In the genomic region with DNA sequence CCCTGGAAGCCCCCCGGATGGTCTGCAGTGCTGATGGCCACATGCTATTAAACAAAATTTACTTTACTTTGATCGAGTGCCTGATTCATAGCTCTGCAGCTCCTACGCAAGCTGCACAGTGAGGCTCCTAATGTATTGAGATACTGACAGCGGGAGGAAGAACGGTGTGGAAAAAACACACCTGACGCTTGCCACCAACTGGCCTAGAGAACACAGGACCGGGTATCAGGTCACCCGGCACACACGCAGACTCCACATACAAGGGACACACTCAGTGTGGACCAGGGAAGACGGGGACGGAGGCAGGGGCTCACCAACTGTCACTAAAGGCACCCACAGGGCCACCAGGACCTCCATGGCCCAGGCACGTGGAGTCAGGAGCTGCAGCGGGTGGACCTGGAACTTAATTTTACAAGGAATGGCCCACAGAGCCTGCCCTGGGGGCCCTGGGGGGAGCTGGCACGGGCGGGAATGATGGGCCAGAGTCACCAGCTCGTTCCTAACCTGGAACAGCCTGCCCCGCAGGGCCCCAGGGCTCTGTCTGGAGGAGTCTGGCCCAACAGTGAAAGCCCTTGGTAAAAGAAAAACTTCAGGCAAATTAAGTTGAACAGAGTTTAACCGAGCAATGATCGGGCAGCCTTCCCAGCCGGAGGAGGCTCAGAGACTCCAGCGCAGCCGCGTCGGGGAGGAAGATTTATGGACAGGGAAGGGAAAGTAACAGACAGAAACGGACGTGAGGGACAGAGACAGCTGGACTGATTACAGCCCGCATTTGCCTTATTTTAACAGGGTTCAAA, we compare ENCODE assay signal across 23 cellular contexts.
DNase-seq lines count a peak whose midpoint lies in the region; ATAC-seq and TF ChIP-seq lines count a peak whose summit lies in the region.
"Had no signal": no experiment of that assay in that cellular context is flagged by ENCODE, and none has a peak within 500 bp of the region (broad histone marks: within the 10 kb centered on the region; RNA-seq: fewer than 3 reads in every experiment).

No MANE protein-coding gene starts in this region.

- no peak overlapping the region for H3K4me3 Mint-ChIP-seq in neural crest cell
- H3K4me3 Mint-ChIP-seq: effector memory CD8-positive, alpha-beta T cell; immature natural killer cell had no signal

- no peaks in the 10 kb centered on the region for H3K9me3 ChIP-seq in left ventricle myocardium inferior (replicated peaks)
- no peaks in the 10 kb centered on the region for H3K9me3 ChIP-seq in testis
- H3K9me3 ChIP-seq: colonic mucosa, left lung, thoracic aorta had no signal

- H3K27me3 ChIP-seq in left ventricle myocardium inferior (ENCODE audit: low read depth): peaks cover 9% of the 10 kb centered on the region
- no peaks in the 10 kb centered on the region for H3K27me3 ChIP-seq in testis
- H3K27me3 ChIP-seq: colonic mucosa, left lung had no signal

- ATAC-seq in GM19455 (IDR thresholded peaks at IDR 0.05; ENCODE audit: unreplicated experiment): no peak
- ATAC-seq in HG03469 (IDR thresholded peaks at IDR 0.05; ENCODE audit: unreplicated experiment): no peak
- ATAC-seq: effector memory CD8-positive, alpha-beta T cell; esophagus mucosa; left lung had no signal

- intact Hi-C loops in left ventricle myocardium inferior (cut with micrococcal nuclease) (no loop called here), testis (cut with DNase I; ENCODE audit: low total_unique reads) (no loop called here)

- DNase-seq in left ventricle myocardium inferior (no peak), neural crest cell (ENCODE audit: low read depth, low spot score) (no peak), testis (no peak)
- DNase-seq in activated CD4-positive, alpha-beta T cell treated with anti-CD3 and anti-CD28 coated beads, Interleukin-2, amount 50 U/mL, for 1 hour: no peak
- DNase-seq: activated CD4-positive, alpha-beta T cell treated with anti-CD3 and anti-CD28 coated beads, Interleukin-2, amount 50 U/mL, for 4 hours; colonic mucosa; effector memory CD8-positive, alpha-beta T cell; EL; foreskin melanocyte; immature natural killer cell; left lung; NCI-H1417 treated with DMSO at 0.1 percent for 48 hours; NCI-H2081 treated with DMSO at 0.1 percent for 48 hours; NCI-H345; NCI-H82; SHP77; stimulated activated naive CD4-positive, alpha-beta T cell treated with Interleukin-2 at 50 U/mL for 16 hours; T-helper 9 cell had no signal

- H3K4me1 ChIP-seq in left ventricle myocardium inferior: peaks cover 5% of the 10 kb centered on the region
- H3K4me1 ChIP-seq in testis: peaks cover 7% of the 10 kb centered on the region
- H3K4me1 ChIP-seq: colonic mucosa, left lung had no signal

- no peaks in the 10 kb centered on the region for H3K36me3 Mint-ChIP-seq in neural crest cell (ENCODE audit: low read depth)
- H3K36me3 Mint-ChIP-seq: immature natural killer cell had no signal

- 19 to 32% methylated on average over 27 of the region's 27 CpGs for WGBS in testis, 2 donors

- peak overlapping the region; percentile 13 for H3K27ac ChIP-seq in angular gyrus (ENCODE audit: low read depth, low read length)
- peak overlapping the region; percentile 5 for H3K27ac ChIP-seq in left ventricle myocardium inferior (replicated peaks)
- H3K27ac ChIP-seq in testis: peak overlapping the region in 1 of 2 donors; percentile 11
- H3K27ac ChIP-seq: colonic mucosa, left lung, thoracic aorta had no signal

- H3K4me1 Mint-ChIP-seq in neural crest cell: no peaks in the 10 kb centered on the region
- H3K4me1 Mint-ChIP-seq: immature natural killer cell had no signal

- TF ChIP-seq CTCF in left ventricle myocardium inferior (IDR thresholded peaks at IDR 0.05; ENCODE audit: borderline replicate concordance) (no peak), neural crest cell (conservative IDR thresholded peaks at IDR 0.05) (no peak), testis (IDR thresholded peaks at IDR 0.05) (no peak)

- H3K27ac Mint-ChIP-seq in neural crest cell (ENCODE audit: unreplicated experiment): peak overlapping the region; percentile 19
- H3K27ac Mint-ChIP-seq: effector memory CD8-positive, alpha-beta T cell; immature natural killer cell had no signal

- no peaks in the 10 kb centered on the region for H3K27me3 Mint-ChIP-seq in neural crest cell (ENCODE audit: low read depth)

- H3K9me3 Mint-ChIP-seq in neural crest cell: peaks cover 3% of the 10 kb centered on the region
- H3K9me3 Mint-ChIP-seq: effector memory CD8-positive, alpha-beta T cell; immature natural killer cell had no signal

- H3K4me3 ChIP-seq in left ventricle myocardium inferior (no peak overlapping the region), testis (peak overlapping the region; percentile 2 to 41)
- H3K4me3 ChIP-seq: colonic mucosa, left lung, thoracic aorta had no signal

- no peak for TF ChIP-seq POLR2A in testis (IDR thresholded peaks at IDR 0.05)

- H3K36me3 ChIP-seq in left ventricle myocardium inferior (no peaks in the 10 kb centered on the region), testis (ENCODE audit: low read depth, missing control alignments) (no peaks in the 10 kb centered on the region)
- H3K36me3 ChIP-seq: colonic mucosa, left lung, thoracic aorta had no signal
